1 cellular context compared by ENCODE assay signal in the genomic region with DNA sequence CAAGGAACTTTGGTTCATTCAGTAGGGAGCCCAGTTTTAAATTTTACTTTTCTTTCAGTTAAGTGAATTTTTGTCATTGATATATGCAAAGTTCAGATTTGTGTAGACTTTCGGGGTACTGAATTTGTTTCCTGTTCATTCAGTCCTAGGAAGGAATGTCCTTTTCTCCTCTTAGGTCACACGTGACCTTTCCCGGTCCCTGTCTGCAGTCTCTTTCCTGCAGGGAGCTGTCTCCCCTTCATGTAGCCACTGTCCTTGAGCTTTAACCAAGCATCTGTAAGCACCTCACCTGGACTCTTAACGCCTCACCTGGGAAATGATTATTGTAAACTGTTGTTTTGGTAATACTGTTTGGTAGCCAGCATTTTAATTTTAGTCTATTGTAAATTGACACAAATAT.
TF ChIP-seq lines count a peak whose summit lies in the region.

No MANE protein-coding gene starts in this region.

TF ChIP-seq in H1, 55 proteins besides CTCF, POLR2A, EP300 and RAD21:
- no peak for TF ChIP-seq JUND (IDR thresholded peaks at IDR 0.05; ENCODE audit: low read length)
- no peak for TF ChIP-seq RNF2 (IDR thresholded peaks at IDR 0.05; ENCODE audit: borderline replicate concordance, low read depth, low read length, missing control alignments, poor library complexity, severe bottlenecking)
- TF ChIP-seq TEAD4 (IDR thresholded peaks at IDR 0.05; ENCODE audit: low read depth, low read length), result no peak
- TF ChIP-seq ZNF274 (IDR thresholded peaks at IDR 0.05; ENCODE audit: borderline replicate concordance, extremely low read depth, low read length), result no peak
- TF ChIP-seq EZH2 (IDR thresholded peaks at IDR 0.05; ENCODE audit: low read depth, low read length, severe bottlenecking), result no peak
- TF ChIP-seq TAF1 (IDR thresholded peaks at IDR 0.05; ENCODE audit: low read depth, low read length), result no peak
